8 cellular contexts compared by ENCODE assay signal in the genomic region with DNA sequence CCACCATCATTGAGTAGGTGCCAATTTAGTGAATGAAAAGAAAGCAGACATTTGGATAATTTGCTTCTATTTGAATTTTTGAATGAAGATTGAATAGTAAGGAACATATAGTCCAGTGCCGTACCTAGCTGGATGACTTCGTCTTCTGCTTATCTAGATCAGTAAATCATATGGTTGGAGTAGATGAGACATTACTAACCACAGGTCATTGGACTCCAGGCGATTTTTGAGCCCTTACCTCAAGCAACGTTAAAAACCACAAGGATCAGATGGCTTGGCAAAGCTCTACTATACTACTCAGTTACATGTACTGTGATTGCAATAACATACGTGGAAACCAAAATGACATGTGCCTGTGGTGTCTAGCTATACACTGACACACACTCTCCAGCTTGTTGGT. TPM values are rescaled to one million over a fixed set of nuclear protein-coding genes. Genes with fewer than 3 reads are reported as not detected.
DNase-seq lines count a peak whose midpoint lies in the region; ATAC-seq, FAIRE-seq and TF ChIP-seq lines count a peak whose summit lies in the region.

No MANE protein-coding gene starts in this region.

- intact Hi-C loops in HepG2 (cut with micrococcal nuclease; ENCODE audit: unreplicated experiment) = loop anchor here (10.0 kb wide), 1 partner anchor 59 kb away; no protein-coding TSS in a partner anchor
- intact Hi-C loops in right lobe of liver (cut with DNase I) = loop anchor here in 1 of 2 donors (10.0 kb wide), 1 partner anchor 149 kb away; no protein-coding TSS in a partner anchor

- POLR2A ChIA-PET in HepG2 (lab: Yijun Ruan, JAX) (interaction anchor here (2.2 kb wide), 1 partner anchor 18 kb away, joined by 41 read pairs; a partner anchor contains a TSS), T-cell (lab: Charles Lee) (interaction anchor here in 1 of 2 donors (0.6 kb wide), 1 partner anchor 453 kb away, joined by 5 read pairs; no protein-coding TSS in a partner anchor)

- WGBS in HepG2 (ENCODE audit: low lambda C conversion rate) = 42% methylated on average over 5 of the region's 5 CpGs
- WGBS in right lobe of liver (ENCODE audit: insufficient coverage, low coverage, low lambda C conversion rate, missing lambda C conversion rate) = 80% methylated on average over 5 of the region's 5 CpGs

- peaks cover 30% of the 10 kb centered on the region for H3K79me2 ChIP-seq in HepG2 (ENCODE audit: insufficient read depth, low read length)

- no peak for TF ChIP-seq CTCF in HepG2 (CRISPR knock-in tag; IDR thresholded peaks at IDR 0.05)
- no peak for TF ChIP-seq CTCF in right lobe of liver (IDR thresholded peaks at IDR 0.05)
- TF ChIP-seq CTCF in coronary artery (IDR thresholded peaks at IDR 0.05) = no peak

- no peak for DNase-seq in HepG2 (ENCODE audit: low spot score)
- DNase-seq in right lobe of liver = no peak
- DNase-seq in T-cell = no peak
- DNase-seq in fibroblast of peridontal ligament (ENCODE audit: extremely low read depth) = peak; percentile 40
- no peak for DNase-seq in stimulated activated CD4-positive, alpha-beta T cell treated with anti-CD3 and anti-CD28 coated beads, Interleukin-4, amount 100 ng/mL, for 4 hours
- DNase-seq in COLO668 (lab: John Stamatoyannopoulos, UW; ENCODE audit: unreplicated experiment) = no peak
- DNase-seq in coronary artery (ENCODE audit: low spot score) = no peak

- H2AFZ ChIP-seq in HepG2 (ENCODE audit: low read length) = no peak overlapping the region

- H3K27me3 Mint-ChIP-seq in T-cell = peaks cover 0 to 7% of the 10 kb centered on the region in 2 donors

- TF ChIP-seq POLR2A in HepG2 (IDR thresholded peaks at IDR 0.05; ENCODE audit: insufficient read depth in 1 of 2, low read depth in 2 of 2, low read length in 2 of 2) = no peak
- no peak for TF ChIP-seq POLR2A in right lobe of liver (IDR thresholded peaks at IDR 0.05)

- CTCF ChIA-PET in HepG2 (lab: Yijun Ruan, JAX; ENCODE audit: low intra/inter-chr PET ratio, low total read pairs) = no interaction called here
- CTCF ChIA-PET in T-cell (lab: Charles Lee) = interaction anchor here in 1 of 2 donors (0.8 to 1.0 kb wide), 3 partner anchors 8 to 148 kb away, joined by 3 read pairs; no protein-coding TSS in a partner anchor

- H3K27me3 ChIP-seq in HepG2 (ENCODE audit: control insufficient read depth in 1 of 2, insufficient read depth in 2 of 2, low read length in 2 of 2) (no peaks in the 10 kb centered on the region; a peak in 1 of 5 replicates), right lobe of liver (no peaks in the 10 kb centered on the region)

- H3K27ac ChIP-seq in HepG2 (ENCODE audit: extremely low read length, insufficient read depth, low read length) = no peak overlapping the region
- H3K27ac ChIP-seq in right lobe of liver = no peak overlapping the region
- H3K27ac ChIP-seq in coronary artery = peak overlapping the region in 1 of 2 donors; percentile 3

- H3K4me1 ChIP-seq in HepG2 (ENCODE audit: insufficient read depth, low read length) (peaks cover 43% of the 10 kb centered on the region), right lobe of liver (peaks cover 0 to 8% (median 0%) of the 10 kb centered on the region in 4 donors)

- H3K9me3 Mint-ChIP-seq in T-cell = no peaks in the 10 kb centered on the region

- H3K36me3 Mint-ChIP-seq in T-cell = no peaks in the 10 kb centered on the region

- TF ChIP-seq EP300 in HepG2 (IDR thresholded peaks at IDR 0.05; ENCODE audit: low read depth in 2 of 2, low read length in 2 of 2) (no peak), HepG2 (CRISPR knock-in tag; IDR thresholded peaks at IDR 0.05; ENCODE audit: borderline replicate concordance) (no peak)

- no peak overlapping the region for H3K9ac ChIP-seq in HepG2 (ENCODE audit: insufficient read depth, low read depth, low read length)

- H3K27ac Mint-ChIP-seq in T-cell = no peak overlapping the region

- ATAC-seq in HepG2 = no peak
- no peak for ATAC-seq in right lobe of liver
- no peak for ATAC-seq in T-cell (replicated peaks in 1 of 4)
- no peak for ATAC-seq in HG03457 (IDR thresholded peaks at IDR 0.05; ENCODE audit: unreplicated experiment)

- no peak for FAIRE-seq in HepG2 (lab: Jason Lieb, UNC)

- in situ Hi-C loops in HepG2 (cut with HindIII; ENCODE audit: extremely low pct_ligation_motif_present, low pct_unique_long_range_greater_than_20kb) = loop anchor here (5.0 kb wide), 1 partner anchor 132 kb away; no protein-coding TSS in a partner anchor

- H4K20me1 ChIP-seq in HepG2 (ENCODE audit: insufficient read depth, low read length) = peaks cover 3% of the 10 kb centered on the region; the same call in 1 of the 2 replicates

- BruUV-seq in HepG2 (replicated peaks; lab: Mats Ljungman, UMichigan) = no TSS peak

- peak overlapping the region; percentile 44 to 97 (median 84) for H3K4me3 Mint-ChIP-seq in T-cell

- H3K4me3 ChIP-seq in HepG2 (replicated peaks in 1 of 3; ENCODE audit: insufficient read depth in 1 of 3, low read depth in 2 of 3, low read length in 3 of 3) (peak overlapping the region in 1 of 3 experiments; percentile 83; a peak in 2 of 6 replicates), right lobe of liver (no peak overlapping the region), coronary artery (no peak overlapping the region)

- TF ChIP-seq RAD21 in HepG2 (CRISPR knock-in tag; IDR thresholded peaks at IDR 0.05) = no peak

- H3K9me3 ChIP-seq in HepG2 (ENCODE audit: low read length) (no peaks in the 10 kb centered on the region), right lobe of liver (no peaks in the 10 kb centered on the region)

- peaks cover 27 to 32% (median 32%) of the 10 kb centered on the region in 3 donors for H3K4me1 Mint-ChIP-seq in T-cell

- H3K36me3 ChIP-seq in HepG2 (replicated peaks in 1 of 2; ENCODE audit: control insufficient read depth in 1 of 2, insufficient read depth in 2 of 2, low read length in 2 of 2) = no peaks in the 10 kb centered on the region; a peak in 1 of 5 replicates
- H3K36me3 ChIP-seq in right lobe of liver = no peaks in the 10 kb centered on the region

- H3K4me2 ChIP-seq in HepG2 (ENCODE audit: low read depth, low read length) = peak overlapping the region; percentile 79; the same call in 1 of the 2 replicates

RNA-seq across cellular contexts. Expression of a gene that starts 1.7 kb away (rescaled TPM):
- total RNA-seq in HepG2 (2016; rRNA removed; fragmentation: Illumina TruSeq; extraction: Trizol) (19.3 and 27.2 TPM in 2 replicates), right lobe of liver (1 to 10 TPM; 3.2 to 6.1 (median 4.4) TPM), T-cell (10 to 100 TPM in 1 of 5 donors, 1 to 10 TPM in 4; 5.4 to 11.4 (median 7.4) TPM)
- 20.9 and 21.2 TPM in 2 replicates for total RNA-seq in HepG2 (2016; cell fraction: cytosol; rRNA removed; fragmentation: Illumina TruSeq; extraction: Trizol; ENCODE audit: low read depth)
- 19.2 and 23.0 TPM in 2 replicates for total RNA-seq in HepG2 (2016; cell fraction: insoluble cytoplasmic fraction; rRNA removed; fragmentation: Illumina TruSeq; extraction: Trizol)
- 22.6 and 23.1 TPM in 2 replicates for total RNA-seq in HepG2 (2016; cell fraction: membrane; rRNA removed; fragmentation: Illumina TruSeq; extraction: Trizol)
- total RNA-seq in HepG2 (2016; cell fraction: nucleus; rRNA removed; fragmentation: Illumina TruSeq; extraction: Trizol) = 16.9 and 19.5 TPM in 2 replicates
- polyA plus RNA-seq in HepG2 (2011; rRNA removed) = 24.9 and 28.1 TPM in 2 replicates
- 16.7 and 21.9 TPM in 2 replicates for polyA plus RNA-seq in HepG2 (2011; cell fraction: cytosol; rRNA removed)
- polyA plus RNA-seq in HepG2 (2011; cell fraction: nucleus; rRNA removed) = 15.8 and 19.7 TPM in 2 replicates
- polyA plus RNA-seq in HepG2 (2012) = 13.4 and 17.4 TPM in 2 replicates
- polyA plus RNA-seq in HepG2 (2016; cell fraction: cytosol; fragmentation: Illumina TruSeq; extraction: Trizol; ENCODE audit: low read depth) = 5.2 and 7.9 TPM in 2 replicates
- polyA plus RNA-seq in HepG2 (2016; cell fraction: insoluble cytoplasmic fraction; fragmentation: Illumina TruSeq; extraction: Trizol; ENCODE audit: low read depth) = 30.6 and 32.3 TPM in 2 replicates
- 16.0 and 17.8 TPM in 2 replicates for polyA plus RNA-seq in HepG2 (2016; cell fraction: membrane; fragmentation: Illumina TruSeq; extraction: Trizol; ENCODE audit: low read depth)
- 32.3 and 37.2 TPM in 2 replicates for polyA plus RNA-seq in HepG2 (2016; cell fraction: nucleus; fragmentation: Illumina TruSeq; extraction: Trizol; ENCODE audit: insufficient read depth, low read depth)
- 36.5 and 107 TPM in 2 replicates for polyA minus RNA-seq in HepG2 (2011; rRNA and poly(A)+ RNA removed; ENCODE audit: low replicate concordance)
- 22.7 and 27.1 TPM in 2 replicates for polyA minus RNA-seq in HepG2 (2011; cell fraction: cytosol; rRNA and poly(A)+ RNA removed)
- 41.5 and 48.9 TPM in 2 replicates for polyA minus RNA-seq in HepG2 (2011; cell fraction: nucleus; rRNA and poly(A)+ RNA removed)

RNA-seq across cellular contexts. Expression of a gene that starts 18.9 kb away (rescaled TPM):
- 23.0 and 31.7 TPM in 2 replicates for total RNA-seq in HepG2 (2016; rRNA removed; fragmentation: Illumina TruSeq; extraction: Trizol)
- total RNA-seq in HepG2 (2016; cell fraction: cytosol; rRNA removed; fragmentation: Illumina TruSeq; extraction: Trizol; ENCODE audit: low read depth) = 8.6 and 10.6 TPM in 2 replicates
- 28.2 and 31.3 TPM in 2 replicates for total RNA-seq in HepG2 (2016; cell fraction: insoluble cytoplasmic fraction; rRNA removed; fragmentation: Illumina TruSeq; extraction: Trizol)
- 31.0 and 32.2 TPM in 2 replicates for total RNA-seq in HepG2 (2016; cell fraction: membrane; rRNA removed; fragmentation: Illumina TruSeq; extraction: Trizol)
- total RNA-seq in HepG2 (2016; cell fraction: nucleus; rRNA removed; fragmentation: Illumina TruSeq; extraction: Trizol) = 18.7 and 28.7 TPM in 2 replicates
- 25.2 and 25.3 TPM in 2 replicates for polyA plus RNA-seq in HepG2 (2011; rRNA removed)
- polyA plus RNA-seq in HepG2 (2011; cell fraction: cytosol; rRNA removed) = 21.8 and 23.4 TPM in 2 replicates
- polyA plus RNA-seq in HepG2 (2011; cell fraction: nucleus; rRNA removed) = 17.7 and 19.2 TPM in 2 replicates
- polyA plus RNA-seq in HepG2 (2012) = 12.3 and 19.2 TPM in 2 replicates
- polyA plus RNA-seq in HepG2 (2016; cell fraction: cytosol; fragmentation: Illumina TruSeq; extraction: Trizol; ENCODE audit: low read depth) = 8.0 and 8.6 TPM in 2 replicates
- 23.5 TPM in 2 replicates for polyA plus RNA-seq in HepG2 (2016; cell fraction: insoluble cytoplasmic fraction; fragmentation: Illumina TruSeq; extraction: Trizol; ENCODE audit: low read depth)
- 19.8 and 20.5 TPM in 2 replicates for polyA plus RNA-seq in HepG2 (2016; cell fraction: membrane; fragmentation: Illumina TruSeq; extraction: Trizol; ENCODE audit: low read depth)
- 33.4 and 37.4 TPM in 2 replicates for polyA plus RNA-seq in HepG2 (2016; cell fraction: nucleus; fragmentation: Illumina TruSeq; extraction: Trizol; ENCODE audit: insufficient read depth, low read depth)
- polyA minus RNA-seq in HepG2 (2011; rRNA and poly(A)+ RNA removed; ENCODE audit: low replicate concordance) = 5.2 and 42.6 TPM in 2 replicates
- 11.0 and 11.7 TPM in 2 replicates for polyA minus RNA-seq in HepG2 (2011; cell fraction: cytosol; rRNA and poly(A)+ RNA removed)
- 13.9 and 17.5 TPM in 2 replicates for polyA minus RNA-seq in HepG2 (2011; cell fraction: nucleus; rRNA and poly(A)+ RNA removed)
- total RNA-seq in right lobe of liver = 10 to 100 TPM; 36.5 to 49.1 (median 43.7) TPM
- total RNA-seq in T-cell = under 1 TPM in 1 of 5 donors, not detected in 4; 0.07 TPM

RNA-seq across cellular contexts. Expression of a gene that starts 28.6 kb away (rescaled TPM):
- total RNA-seq in HepG2 (2016; rRNA removed; fragmentation: Illumina TruSeq; extraction: Trizol) = not detected in 2 replicates
- not detected in 2 replicates for total RNA-seq in HepG2 (2016; cell fraction: cytosol; rRNA removed; fragmentation: Illumina TruSeq; extraction: Trizol; ENCODE audit: low read depth)
- not detected in 2 replicates for total RNA-seq in HepG2 (2016; cell fraction: insoluble cytoplasmic fraction; rRNA removed; fragmentation: Illumina TruSeq; extraction: Trizol)
- total RNA-seq in HepG2 (2016; cell fraction: membrane; rRNA removed; fragmentation: Illumina TruSeq; extraction: Trizol) = not detected in 2 replicates
- total RNA-seq in HepG2 (2016; cell fraction: nucleus; rRNA removed; fragmentation: Illumina TruSeq; extraction: Trizol) = not detected in 2 replicates
- polyA plus RNA-seq in HepG2 (2011; rRNA removed) = 0.03 TPM in 2 replicates
- 0.06 and 0.08 TPM in 2 replicates for polyA plus RNA-seq in HepG2 (2011; cell fraction: cytosol; rRNA removed)
- polyA plus RNA-seq in HepG2 (2011; cell fraction: nucleus; rRNA removed) = 0.07 TPM in 1 of 2 replicates, not detected in the other
- 0.07 and 0.12 TPM in 2 replicates for polyA plus RNA-seq in HepG2 (2012)
- not detected in 2 replicates for polyA plus RNA-seq in HepG2 (2016; cell fraction: cytosol; fragmentation: Illumina TruSeq; extraction: Trizol; ENCODE audit: low read depth)
- not detected in 2 replicates for polyA plus RNA-seq in HepG2 (2016; cell fraction: insoluble cytoplasmic fraction; fragmentation: Illumina TruSeq; extraction: Trizol; ENCODE audit: low read depth)
- polyA plus RNA-seq in HepG2 (2016; cell fraction: membrane; fragmentation: Illumina TruSeq; extraction: Trizol; ENCODE audit: low read depth) = not detected in 2 replicates
- not detected in 2 replicates for polyA plus RNA-seq in HepG2 (2016; cell fraction: nucleus; fragmentation: Illumina TruSeq; extraction: Trizol; ENCODE audit: insufficient read depth, low read depth)
- polyA minus RNA-seq in HepG2 (2011; rRNA and poly(A)+ RNA removed; ENCODE audit: low replicate concordance) = 0.09 TPM in 1 of 2 replicates, not detected in the other
- not detected in 2 replicates for polyA minus RNA-seq in HepG2 (2011; cell fraction: cytosol; rRNA and poly(A)+ RNA removed)
- not detected in 2 replicates for polyA minus RNA-seq in HepG2 (2011; cell fraction: nucleus; rRNA and poly(A)+ RNA removed)
- total RNA-seq in right lobe of liver = not detected
- not detected for total RNA-seq in T-cell

RNA-seq across cellular contexts. Expression of a gene that starts 42.5 kb away (rescaled TPM):
- total RNA-seq in HepG2 (2016; rRNA removed; fragmentation: Illumina TruSeq; extraction: Trizol) (27.0 and 30.9 TPM in 2 replicates), right lobe of liver (1 to 10 TPM in 2 of 6 experiments, under 1 TPM in 4; 0.24 to 2.6 (median 0.93) TPM), T-cell (1 to 10 TPM in 4 of 5 donors, under 1 TPM in 1; 0.98 to 1.9 (median 1.3) TPM)
- 39.0 and 40.8 TPM in 2 replicates for total RNA-seq in HepG2 (2016; cell fraction: cytosol; rRNA removed; fragmentation: Illumina TruSeq; extraction: Trizol; ENCODE audit: low read depth)
- 23.8 and 32.4 TPM in 2 replicates for total RNA-seq in HepG2 (2016; cell fraction: insoluble cytoplasmic fraction; rRNA removed; fragmentation: Illumina TruSeq; extraction: Trizol)
- 29.7 and 31.6 TPM in 2 replicates for total RNA-seq in HepG2 (2016; cell fraction: membrane; rRNA removed; fragmentation: Illumina TruSeq; extraction: Trizol)
- total RNA-seq in HepG2 (2016; cell fraction: nucleus; rRNA removed; fragmentation: Illumina TruSeq; extraction: Trizol) = 29.6 and 32.8 TPM in 2 replicates
- polyA plus RNA-seq in HepG2 (2011; rRNA removed) = 14.8 and 22.5 TPM in 2 replicates
- polyA plus RNA-seq in HepG2 (2011; cell fraction: cytosol; rRNA removed) = 5.9 and 12.4 TPM in 2 replicates
- polyA plus RNA-seq in HepG2 (2011; cell fraction: nucleus; rRNA removed) = 41.8 and 61.6 TPM in 2 replicates
- polyA plus RNA-seq in HepG2 (2012) = 10.3 and 16.7 TPM in 2 replicates
- polyA plus RNA-seq in HepG2 (2016; cell fraction: cytosol; fragmentation: Illumina TruSeq; extraction: Trizol; ENCODE audit: low read depth) = 31.5 and 36.5 TPM in 2 replicates
- 34.0 and 36.9 TPM in 2 replicates for polyA plus RNA-seq in HepG2 (2016; cell fraction: insoluble cytoplasmic fraction; fragmentation: Illumina TruSeq; extraction: Trizol; ENCODE audit: low read depth)
- 22.9 and 31.7 TPM in 2 replicates for polyA plus RNA-seq in HepG2 (2016; cell fraction: membrane; fragmentation: Illumina TruSeq; extraction: Trizol; ENCODE audit: low read depth)
- 91.9 and 95.0 TPM in 2 replicates for polyA plus RNA-seq in HepG2 (2016; cell fraction: nucleus; fragmentation: Illumina TruSeq; extraction: Trizol; ENCODE audit: insufficient read depth, low read depth)
- 20.0 and 123 TPM in 2 replicates for polyA minus RNA-seq in HepG2 (2011; rRNA and poly(A)+ RNA removed; ENCODE audit: low replicate concordance)
- 6.9 and 7.2 TPM in 2 replicates for polyA minus RNA-seq in HepG2 (2011; cell fraction: cytosol; rRNA and poly(A)+ RNA removed)
- polyA minus RNA-seq in HepG2 (2011; cell fraction: nucleus; rRNA and poly(A)+ RNA removed) = 28.0 and 47.6 TPM in 2 replicates

Comparison
In these comparisons a context has a peak if more than half of its experiments do, and no peak if none do; other contexts are left out.
1. RNA of a gene that starts 18.9 kb away (total RNA-seq): 36.5 to 49.1 TPM in right lobe of liver and 8.6 to 32.2 TPM in HepG2; 0.07 TPM in T-cell; every median in the first group is over 4 times any median in the second.